ENCODE assay signal across 13 cellular contexts in genomic region chr6:169921853-169922779, GRCh38.
DNase-seq lines count a peak whose midpoint lies in the region; ATAC-seq and TF ChIP-seq lines count a peak whose summit lies in the region.
"Had no signal": no experiment of that assay in that cellular context is flagged by ENCODE, and none has a peak within 500 bp of the region (broad histone marks: within the 10 kb centered on the region; RNA-seq: fewer than 3 reads in every experiment).

No MANE protein-coding gene starts in this region.

- ATAC-seq in HG03521 (IDR thresholded peaks at IDR 0.05; ENCODE audit: unreplicated experiment), result no peak

- H4K20me1 ChIP-seq in BLaER1, result no peaks in the 10 kb centered on the region

- no peaks in the 10 kb centered on the region for H3K36me3 Mint-ChIP-seq in activated naive CD8-positive, alpha-beta T cell treated with anti-CD3 and anti-CD28 coated beads for 36 hours
- H3K36me3 Mint-ChIP-seq in nephron progenitor cell (ENCODE audit: low read depth), result no peaks in the 10 kb centered on the region

- no peaks in the 10 kb centered on the region for H3K9me3 ChIP-seq in BLaER1
- H3K9me3 ChIP-seq: suprapubic skin had no signal

- H3K9ac ChIP-seq in BLaER1, result peak overlapping the region; percentile 71

- H3K4me3 ChIP-seq in BLaER1, result no peak overlapping the region
- no peak overlapping the region for H3K4me3 ChIP-seq in H7 (ENCODE audit: insufficient read depth, low read depth, low read length)
- H3K4me3 ChIP-seq: SJSA1, suprapubic skin had no signal

- H3K36me3 ChIP-seq in BLaER1 (no peaks in the 10 kb centered on the region), H7 (replicated peaks; ENCODE audit: control insufficient read depth, insufficient read depth, low read length) (no peaks in the 10 kb centered on the region)
- H3K36me3 ChIP-seq: SJSA1, suprapubic skin had no signal

- peaks cover 38% of the 10 kb centered on the region for H3K4me1 ChIP-seq in BLaER1
- H3K4me1 ChIP-seq: SJSA1, suprapubic skin had no signal

- no peak overlapping the region for H3K27ac Mint-ChIP-seq in activated naive CD8-positive, alpha-beta T cell treated with anti-CD3 and anti-CD28 coated beads for 36 hours
- peak overlapping the region; percentile 90 for H3K27ac Mint-ChIP-seq in nephron progenitor cell

- H3K27ac ChIP-seq in BLaER1, result peak overlapping the region; percentile 89
- H3K27ac ChIP-seq: SJSA1, suprapubic skin had no signal

- no peaks in the 10 kb centered on the region for H3K27me3 ChIP-seq in BLaER1
- H3K27me3 ChIP-seq in H7 (ENCODE audit: control insufficient read depth, insufficient read depth, low read length), result no peaks in the 10 kb centered on the region
- H3K27me3 ChIP-seq: SJSA1 had no signal

- no peak for TF ChIP-seq CTCF in nephron progenitor cell (IDR thresholded peaks at IDR 0.05)

- H3K4me2 ChIP-seq in BLaER1, result peak overlapping the region; percentile 91

- no peaks in the 10 kb centered on the region for H3K9me3 Mint-ChIP-seq in activated naive CD8-positive, alpha-beta T cell treated with anti-CD3 and anti-CD28 coated beads for 36 hours
- H3K9me3 Mint-ChIP-seq in nephron progenitor cell, result no peaks in the 10 kb centered on the region

- DNase-seq in H7 (peak; percentile 69), nephron progenitor cell (peak; percentile 54), NCI-H82 (lab: John Stamatoyannopoulos, UW) (no peak), globus pallidus (ENCODE audit: low spot score) (no peak), DMS153 (lab: John Stamatoyannopoulos, UW) (no peak)
- DNase-seq in activated naive CD8-positive, alpha-beta T cell treated with anti-CD3 and anti-CD28 coated beads for 36 hours, result peak; percentile 54
- DNase-seq: anterior cingulate cortex, C1 segment of cervical spinal cord, NCI-H1092 treated with DMSO at 0.1 percent for 48 hours had no signal

- no peaks in the 10 kb centered on the region for H3K27me3 Mint-ChIP-seq in activated naive CD8-positive, alpha-beta T cell treated with anti-CD3 and anti-CD28 coated beads for 36 hours
- H3K27me3 Mint-ChIP-seq in nephron progenitor cell (ENCODE audit: low read depth, poor library complexity), result peaks cover 10% of the 10 kb centered on the region

- H3K4me1 Mint-ChIP-seq in activated naive CD8-positive, alpha-beta T cell treated with anti-CD3 and anti-CD28 coated beads for 36 hours, result no peaks in the 10 kb centered on the region
- peaks cover 25% of the 10 kb centered on the region for H3K4me1 Mint-ChIP-seq in nephron progenitor cell

- H3K4me3 Mint-ChIP-seq in activated naive CD8-positive, alpha-beta T cell treated with anti-CD3 and anti-CD28 coated beads for 36 hours, result no peak overlapping the region
- peak overlapping the region; percentile 29 for H3K4me3 Mint-ChIP-seq in nephron progenitor cell

Comparison
In these comparisons a context has a peak if more than half of its experiments do, and no peak if none do; other contexts are left out.
1. DNase-seq: peak in H7 (single experiment), activated naive CD8-positive, alpha-beta T cell treated with anti-CD3 and anti-CD28 coated beads for 36 hours (single experiment) and nephron progenitor cell (single experiment); none in NCI-H82 (single experiment), globus pallidus (single experiment) and DMS153 (single experiment).